Comparison of ENCODE assay signal across 8 cellular contexts in the genomic region with DNA sequence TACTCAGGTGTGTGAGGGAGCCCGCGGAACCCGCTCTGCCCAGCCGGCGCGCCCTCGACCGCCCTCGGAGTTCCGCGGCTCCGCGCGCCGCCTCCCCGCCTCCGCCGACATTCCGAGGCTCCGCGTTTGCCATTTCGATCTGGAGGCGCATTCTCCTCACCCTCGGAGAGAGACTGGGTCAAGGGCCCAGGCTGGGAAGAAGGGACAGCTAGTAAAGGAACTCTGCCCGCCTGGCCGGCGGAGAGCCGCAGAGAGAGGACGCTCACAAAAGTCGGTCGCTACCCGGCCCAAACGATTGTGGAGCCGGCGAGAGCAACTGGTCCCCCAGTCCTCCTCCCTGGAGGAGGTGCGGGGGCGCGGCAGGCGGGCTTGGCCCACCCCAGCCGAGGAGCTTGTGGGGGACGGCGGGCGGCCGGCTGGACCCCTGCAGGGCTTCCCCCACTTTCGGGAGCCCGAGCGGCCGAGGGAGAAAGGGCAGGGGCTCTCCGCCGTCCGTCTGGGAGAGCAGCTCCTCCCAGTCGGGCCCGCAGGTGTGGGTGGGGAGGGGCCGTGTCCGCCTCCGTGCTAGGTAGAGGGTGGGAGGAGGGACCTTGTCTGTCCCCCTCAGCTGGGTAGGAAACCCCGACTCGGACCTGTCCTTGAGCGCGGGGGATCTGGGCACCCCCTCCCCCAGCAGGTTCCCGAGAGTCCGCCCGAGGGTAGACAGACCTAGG.
A peak's percentile ranks its signal among the peaks of the same experiment; 100 is the strongest.
DNase-seq lines count a peak whose midpoint lies in the region; ATAC-seq, FAIRE-seq and TF ChIP-seq lines count a peak whose summit lies in the region.

No MANE protein-coding gene starts in this region.

- DNase-seq in G401 (ENCODE audit: low spot score) (peak; percentile 57), NCI-H345 treated with DMSO at 0.1 percent for 48 hours (lab: John Stamatoyannopoulos, UW; ENCODE audit: unreplicated experiment) (peak; percentile 23), dermis blood vessel endothelial cell (peak; percentile 7), GM12892 (ENCODE audit: insufficient read length) (no peak), urothelium cell line (ENCODE audit: low spot score) (no peak), globus pallidus (ENCODE audit: low spot score) (no peak)

- H3K27ac ChIP-seq in muscle layer of duodenum (ENCODE audit: low read length): no peak overlapping the region

- in situ Hi-C loops in G401 (cut with HindIII; ENCODE audit: low sequenced_read_pairs): no loop called here

- peak overlapping the region; percentile 39 to 64 for H3K4me3 ChIP-seq in muscle layer of duodenum (ENCODE audit: low read depth in 1 of 2, low read length in 2 of 2)

- peaks cover 0 to 28% of the 10 kb centered on the region in 2 donors for H3K4me1 ChIP-seq in muscle layer of duodenum (ENCODE audit: control insufficient read depth in 1 of 2, insufficient read depth in 2 of 2, low read length in 2 of 2)

- H3K36me3 ChIP-seq in muscle layer of duodenum (ENCODE audit: control insufficient read depth in 1 of 2, insufficient read depth in 2 of 2, low read length in 2 of 2): no peaks in the 10 kb centered on the region

- H3K27me3 ChIP-seq in muscle layer of duodenum (ENCODE audit: low read depth, low read length): peaks cover 55% of the 10 kb centered on the region

- no peaks in the 10 kb centered on the region for H3K9me3 ChIP-seq in muscle layer of duodenum (ENCODE audit: control insufficient read depth in 1 of 2, low read length in 2 of 2)

- FAIRE-seq in GM12892 (lab: Jason Lieb, UNC) (no peak), urothelium cell line (lab: Jason Lieb, UNC) (no peak)

- no peak for TF ChIP-seq POLR2A in GM12892 (IDR thresholded peaks at IDR 0.05; ENCODE audit: low read depth, low read length)

- ATAC-seq in HG02759 (IDR thresholded peaks at IDR 0.05; ENCODE audit: unreplicated experiment): no peak

Comparison
In these comparisons a context has a peak if more than half of its experiments do, and no peak if none do; other contexts are left out.
1. DNase-seq: peak in G401 (single experiment), NCI-H345 treated with DMSO at 0.1 percent for 48 hours (single experiment) and dermis blood vessel endothelial cell (single experiment); none in GM12892 (single experiment), urothelium cell line (single experiment) and globus pallidus (single experiment).